ENCODE assay signal across 11 cellular contexts in genomic region chr2:175804130-175804529, GRCh38.
"Had no signal": no experiment of that assay in that cellular context is flagged by ENCODE, and none has a peak within 500 bp of the region (broad histone marks: within the 10 kb centered on the region; RNA-seq: fewer than 3 reads in every experiment).

No MANE protein-coding gene starts in this region.

- H3K27ac Mint-ChIP-seq: stimulated activated naive CD8-positive, alpha-beta T cell treated with anti-CD3 and anti-CD28 coated beads, Interleukin-15, amount 100 ng/mL, for 72 hours had no signal

- H3K4me3 Mint-ChIP-seq: stimulated activated naive CD8-positive, alpha-beta T cell treated with anti-CD3 and anti-CD28 coated beads, Interleukin-15, amount 100 ng/mL, for 72 hours had no signal

- H3K4me1 ChIP-seq: adrenal gland, vagina had no signal

- H3K9me3 Mint-ChIP-seq: stimulated activated naive CD8-positive, alpha-beta T cell treated with anti-CD3 and anti-CD28 coated beads, Interleukin-15, amount 100 ng/mL, for 72 hours had no signal

- H3K27me3 ChIP-seq: adrenal gland, ovary, vagina had no signal

- ATAC-seq: left ventricle myocardium superior; stimulated activated naive CD8-positive, alpha-beta T cell treated with anti-CD3 and anti-CD28 coated beads, Interleukin-15, amount 100 ng/mL, for 72 hours had no signal

- H3K4me3 ChIP-seq: adrenal gland, ovary, vagina had no signal

- H3K9me3 ChIP-seq: adrenal gland, ovary, vagina had no signal

- H3K27ac ChIP-seq: adrenal gland, ovary, vagina had no signal

- H3K4me1 Mint-ChIP-seq: stimulated activated naive CD8-positive, alpha-beta T cell treated with anti-CD3 and anti-CD28 coated beads, Interleukin-15, amount 100 ng/mL, for 72 hours had no signal

- DNase-seq: activated naive CD4-positive, alpha-beta T cell treated with anti-CD3 and anti-CD28 coated beads, Interleukin-2, amount 50 U/mL, for 16 hours; activated T-cell treated with anti-CD3 and anti-CD28 coated beads, Interleukin-2, amount 50 U/mL, for 1 hour; adrenal gland; foreskin melanocyte; left ventricle myocardium superior; mesendoderm; ovary; stimulated activated CD4-positive, alpha-beta T cell treated with anti-CD3 and anti-CD28 coated beads, Interleukin-15, amount 100 ng/mL, for 24 hours; stimulated activated CD4-positive, alpha-beta T cell treated with anti-CD3 and anti-CD28 coated beads, Interleukin-4, amount 100 ng/mL, for 4 hours; stimulated activated naive CD8-positive, alpha-beta T cell treated with anti-CD3 and anti-CD28 coated beads, Interleukin-15, amount 100 ng/mL, for 72 hours had no signal

- H3K36me3 ChIP-seq: adrenal gland, ovary, vagina had no signal
